ENCODE assay signal across 2 cellular contexts in genomic region chr1:201291917-201292316, GRCh38.
TF ChIP-seq lines count a peak whose summit lies in the region.

No MANE protein-coding gene starts in this region.

TF ChIP-seq in K562, 482 proteins besides CTCF, POLR2A, EP300 and RAD21 (continued from another document):
- TF ChIP-seq, protein P1, sequence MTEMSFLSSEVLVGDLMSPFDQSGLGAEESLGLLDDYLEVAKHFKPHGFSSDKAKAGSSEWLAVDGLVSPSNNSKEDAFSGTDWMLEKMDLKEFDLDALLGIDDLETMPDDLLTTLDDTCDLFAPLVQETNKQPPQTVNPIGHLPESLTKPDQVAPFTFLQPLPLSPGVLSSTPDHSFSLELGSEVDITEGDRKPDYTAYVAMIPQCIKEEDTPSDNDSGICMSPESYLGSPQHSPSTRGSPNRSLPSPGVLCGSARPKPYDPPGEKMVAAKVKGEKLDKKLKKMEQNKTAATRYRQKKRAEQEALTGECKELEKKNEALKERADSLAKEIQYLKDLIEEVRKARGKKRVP (CRISPR knock-in tag; IDR thresholded peaks at IDR 0.05), result no peak
- TF ChIP-seq ZNF395 (CRISPR knock-in tag; IDR thresholded peaks at IDR 0.05) (no peak), ELF1 (tag; IDR thresholded peaks at IDR 0.05) (no peak)

TF ChIP-seq in SK-N-SH, 30 proteins besides CTCF, POLR2A, EP300 and RAD21 (continued from another document):
- no peak for TF ChIP-seq REST (IDR thresholded peaks at IDR 0.05; ENCODE audit: low read depth, low read length)
